In the genomic region with DNA sequence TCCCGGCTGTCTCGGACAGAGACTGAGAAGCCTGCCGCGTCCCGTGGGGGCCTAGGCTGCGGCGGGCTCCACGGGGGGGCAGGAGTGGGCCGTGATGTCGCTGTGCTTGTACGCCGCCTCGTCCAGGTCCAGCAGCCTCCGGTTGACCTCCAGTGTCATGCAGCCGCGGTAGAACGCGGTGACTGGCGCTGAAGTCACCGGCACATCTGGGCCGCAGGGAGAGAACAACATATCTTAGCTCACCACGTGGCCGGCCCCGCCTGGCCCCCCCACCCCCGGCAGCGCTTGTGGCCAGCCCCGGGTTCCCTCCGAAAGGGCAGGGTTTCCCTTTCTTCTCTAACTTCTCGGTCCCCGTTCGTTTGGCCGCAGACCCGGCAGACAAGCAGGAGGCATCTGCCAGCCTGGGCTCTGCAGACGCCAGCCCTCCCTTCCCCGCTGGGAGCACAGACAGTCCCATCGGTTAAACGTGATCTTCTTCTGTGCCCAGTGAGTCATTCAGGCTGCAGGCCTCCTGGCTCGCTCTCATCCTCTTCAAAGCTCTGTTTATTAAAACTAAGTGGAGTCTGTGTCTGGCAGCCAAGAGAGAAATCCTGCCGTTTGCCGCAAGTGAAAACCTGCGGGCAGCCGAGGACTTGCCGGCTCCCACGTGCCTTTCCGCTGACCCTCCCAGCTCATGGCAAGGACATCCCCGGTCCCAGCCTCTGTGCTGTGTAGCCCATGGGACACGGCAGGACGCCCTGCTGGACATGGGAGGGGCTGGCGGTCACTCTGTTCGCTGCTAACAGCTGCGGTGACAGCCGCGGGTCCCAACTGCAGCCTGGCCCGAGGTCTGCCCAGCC, we compare ENCODE assay signal across 8 cellular contexts. TPM values are rescaled to one million over a fixed set of nuclear protein-coding genes. Genes with fewer than 3 reads are reported as not detected.
A peak's percentile ranks its signal among the peaks of the same experiment; 100 is the strongest.
DNase-seq lines count a peak whose midpoint lies in the region; ATAC-seq and TF ChIP-seq lines count a peak whose summit lies in the region.

No MANE protein-coding gene starts in this region.

- 18% methylated on average over 41 of the region's 54 CpGs for WGBS in prostate gland

- H3K4me3 Mint-ChIP-seq in activated CD8-positive, alpha-beta memory T cell treated with anti-CD3 and anti-CD28 coated beads, Interleukin-2, amount 10 ng/mL, durations not matched to agents 7 days and 5 days, result no peak overlapping the region
- H3K4me3 Mint-ChIP-seq in T-helper 17 cell, result no peak overlapping the region

- CTCF ChIA-PET in activated CD8-positive, alpha-beta memory T cell treated with anti-CD3 and anti-CD28 coated beads, Interleukin-2, amount 10 ng/mL, durations not matched to agents 7 days and 5 days (lab: Charles Lee), result interaction anchor here (1.6 kb wide), 1 partner anchor 405 kb away, joined by 5 read pairs; no protein-coding TSS in a partner anchor

- peaks cover 3% of the 10 kb centered on the region for H3K27me3 Mint-ChIP-seq in activated CD8-positive, alpha-beta memory T cell treated with anti-CD3 and anti-CD28 coated beads, Interleukin-2, amount 10 ng/mL, durations not matched to agents 7 days and 5 days
- H3K27me3 Mint-ChIP-seq in T-helper 17 cell, result no peaks in the 10 kb centered on the region

- TF ChIP-seq CTCF in HFF-Myc (IDR thresholded peaks at IDR 0.05; ENCODE audit: low read depth, low read length, missing control alignments) (peak; percentile 21), foreskin fibroblast (IDR thresholded peaks at IDR 0.05; ENCODE audit: low read depth, low read length) (peak; percentile 8), prostate gland (IDR thresholded peaks at IDR 0.05) (peak in 1 of 4 experiments; percentile 2)

- no peak for ATAC-seq in activated CD8-positive, alpha-beta memory T cell treated with anti-CD3 and anti-CD28 coated beads, Interleukin-2, amount 10 ng/mL, durations not matched to agents 7 days and 5 days
- no peak for ATAC-seq in HG03108 (IDR thresholded peaks at IDR 0.05; ENCODE audit: unreplicated experiment)
- no peak for ATAC-seq in T-helper 17 cell

- H3K4me1 Mint-ChIP-seq in activated CD8-positive, alpha-beta memory T cell treated with anti-CD3 and anti-CD28 coated beads, Interleukin-2, amount 10 ng/mL, durations not matched to agents 7 days and 5 days, result peaks cover 11% of the 10 kb centered on the region
- H3K4me1 Mint-ChIP-seq in T-helper 17 cell, result peaks cover 9% of the 10 kb centered on the region

- H3K4me3 ChIP-seq in HFF-Myc (replicated peaks; ENCODE audit: low read depth, low read length) (peak overlapping the region; percentile 5; the same call in 1 of the 2 replicates), foreskin fibroblast (ENCODE audit: low read depth in 1 of 2, low read length in 2 of 2) (peak overlapping the region; percentile 5 to 30), prostate gland (peak overlapping the region in 1 of 2 donors; percentile 5)

- peak; percentile 93 for DNase-seq in HFF-Myc (ENCODE audit: extremely low read depth, low read depth)
- DNase-seq in SK-N-DZ (ENCODE audit: low spot score), result peak; percentile 67
- DNase-seq in foreskin fibroblast, result peak; percentile 98 to 99
- peak; percentile 90 for DNase-seq in prostate gland (ENCODE audit: low spot score)
- DNase-seq in activated CD8-positive, alpha-beta memory T cell treated with anti-CD3 and anti-CD28 coated beads, Interleukin-2, amount 10 ng/mL, durations not matched to agents 7 days and 5 days, result no peak
- DNase-seq in MV-4-11 (lab: John Stamatoyannopoulos, UW), result no peak
- DNase-seq in T-helper 17 cell, result no peak

- H3K9me3 ChIP-seq in prostate gland (no peaks in the 10 kb centered on the region), T-helper 17 cell (ENCODE audit: control insufficient read depth, low read length, poor library complexity, severe bottlenecking) (no peaks in the 10 kb centered on the region)

- H3K36me3 ChIP-seq in prostate gland, result no peaks in the 10 kb centered on the region

- no peaks in the 10 kb centered on the region for H3K27me3 ChIP-seq in prostate gland (replicated peaks; ENCODE audit: insufficient read depth)

- H3K36me3 Mint-ChIP-seq in activated CD8-positive, alpha-beta memory T cell treated with anti-CD3 and anti-CD28 coated beads, Interleukin-2, amount 10 ng/mL, durations not matched to agents 7 days and 5 days, result no peaks in the 10 kb centered on the region
- H3K36me3 Mint-ChIP-seq in T-helper 17 cell (ENCODE audit: low read depth), result peaks cover 3% of the 10 kb centered on the region

- H3K27ac ChIP-seq in prostate gland, result peak overlapping the region; percentile 62 to 63

- H3K9me3 Mint-ChIP-seq in activated CD8-positive, alpha-beta memory T cell treated with anti-CD3 and anti-CD28 coated beads, Interleukin-2, amount 10 ng/mL, durations not matched to agents 7 days and 5 days (ENCODE audit: low read depth), result no peaks in the 10 kb centered on the region

- no peak overlapping the region for H3K27ac Mint-ChIP-seq in activated CD8-positive, alpha-beta memory T cell treated with anti-CD3 and anti-CD28 coated beads, Interleukin-2, amount 10 ng/mL, durations not matched to agents 7 days and 5 days
- H3K27ac Mint-ChIP-seq in T-helper 17 cell, result no peak overlapping the region

- TF ChIP-seq POLR2A in prostate gland (IDR thresholded peaks at IDR 0.05), result no peak

- peaks cover 14% of the 10 kb centered on the region for H3K4me1 ChIP-seq in prostate gland (replicated peaks)

- intact Hi-C loops in prostate gland (cut with DNase I), result loop anchor here (1.0 to 5.0 kb wide), 2 partner anchors 16 to 41 kb away; a partner anchor contains a TSS

RNA-seq across cellular contexts. Expression of a gene that starts 42.8 kb away (rescaled TPM):
- 2.2 and 3.3 TPM in 2 replicates for polyA plus RNA-seq in SK-N-DZ (2014; cell fraction: cytosol; rRNA removed)
- polyA plus RNA-seq in SK-N-DZ (2014; cell fraction: nucleus; rRNA removed), result 9.1 and 12.5 TPM in 2 replicates
- 100 to 1,000 TPM; 116 to 432 TPM for total RNA-seq in prostate gland
- under 1 TPM; 0.15 to 0.23 TPM for total RNA-seq in activated CD8-positive, alpha-beta memory T cell treated with anti-CD3 and anti-CD28 coated beads, Interleukin-2, amount 10 ng/mL, durations not matched to agents 7 days and 5 days
- total RNA-seq in T-helper 17 cell, result 1 to 10 TPM; 2.2 to 3.8 TPM

Comparison
In these comparisons a context has a peak if more than half of its experiments do, and no peak if none do; other contexts are left out.
1. DNase-seq: peak in HFF-Myc (single experiment), SK-N-DZ (single experiment), foreskin fibroblast (2 of 2) and prostate gland (single experiment); none in activated CD8-positive, alpha-beta memory T cell treated with anti-CD3 and anti-CD28 coated beads, Interleukin-2, amount 10 ng/mL, durations not matched to agents 7 days and 5 days (single experiment), MV-4-11 (single experiment) and T-helper 17 cell (0 of 3).
2. RNA of a gene that starts 42.8 kb away (total RNA-seq): 116 to 432 TPM in prostate gland; 2.2 to 3.8 TPM in T-helper 17 cell and 0.15 to 0.23 TPM in activated CD8-positive, alpha-beta memory T cell treated with anti-CD3 and anti-CD28 coated beads, Interleukin-2, amount 10 ng/mL, durations not matched to agents 7 days and 5 days; every median in the first group is over 10 times any median in the second.